In the genomic region with DNA sequence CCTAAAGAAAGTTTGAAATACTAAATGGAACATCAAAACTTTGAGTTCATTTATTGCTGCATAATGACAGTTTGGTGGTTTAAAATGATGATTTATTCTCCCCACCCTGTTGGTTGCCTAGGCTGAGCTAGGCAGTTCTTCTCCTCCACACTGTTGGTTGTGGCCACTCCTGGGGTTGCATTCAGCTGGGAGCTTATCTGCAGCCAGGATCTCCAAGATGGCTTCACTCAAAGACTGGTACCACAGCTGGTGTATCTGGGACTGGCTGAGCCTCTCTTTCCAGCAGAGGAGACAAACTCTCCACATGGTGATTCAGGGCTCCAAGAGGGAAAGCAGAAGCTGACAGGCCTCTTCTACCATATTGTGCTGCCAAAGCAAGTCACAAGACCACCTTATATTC, we compare ENCODE assay signal across 24 cellular contexts. TPM values are rescaled to one million over a fixed set of nuclear protein-coding genes. Genes with fewer than 3 reads are reported as not detected.
DNase-seq lines count a peak whose midpoint lies in the region; ATAC-seq, FAIRE-seq and TF ChIP-seq lines count a peak whose summit lies in the region.
"Had no signal": no experiment of that assay in that cellular context is flagged by ENCODE, and none has a peak within 500 bp of the region (broad histone marks: within the 10 kb centered on the region; RNA-seq: fewer than 3 reads in every experiment).

No MANE protein-coding gene starts in this region.

- H3K9ac ChIP-seq in astrocyte (ENCODE audit: low read length) = no peak overlapping the region

- H4K20me1 ChIP-seq in astrocyte (ENCODE audit: insufficient read depth, low read length) = no peaks in the 10 kb centered on the region

- no peaks in the 10 kb centered on the region for H3K4me1 Mint-ChIP-seq in astrocyte (ENCODE audit: low read depth, unreplicated experiment)

- DNase-seq in NCI-H82 (lab: John Stamatoyannopoulos, UW) = peak; percentile 4
- DNase-seq in NCI-H82 treated with DMSO at 0.1 percent for 48 hours (lab: John Stamatoyannopoulos, UW; ENCODE audit: unreplicated experiment) = no peak
- DNase-seq in GM12891 (ENCODE audit: insufficient read length, low spot score) = no peak
- DNase-seq in OCI-M1 (lab: John Stamatoyannopoulos, UW) = peak; percentile 19
- DNase-seq in astrocyte (ENCODE audit: low read depth) = no peak
- no peak for DNase-seq in GM13976 (ENCODE audit: low spot score)
- DNase-seq: adrenal gland, COR-L47, left cardiac atrium, NCI-H1092, NCI-H1930, NCI-H226, nucleus accumbens, spleen had no signal

- H3K27ac Mint-ChIP-seq in astrocyte (ENCODE audit: unreplicated experiment) = no peak overlapping the region
- H3K27ac Mint-ChIP-seq: activated T-helper 1 cell treated with anti-CD3 and anti-CD28 coated beads, Interleukin-12 subunit alpha, Interleukin-12 subunit beta, Interleukin-2, Interleukin-4 antibody, amounts not matched to agents 30 ng/mL and 10 ng/mL and 1 ng/mL, durations not matched to agents 14 hours and 24 hours and 36 hours; B cell; GM23338; memory B cell had no signal

- H3K27me3 ChIP-seq in astrocyte (ENCODE audit: insufficient read depth, low read length) = no peaks in the 10 kb centered on the region
- H3K27me3 ChIP-seq: spleen had no signal

- no peaks in the 10 kb centered on the region for H3K9me3 ChIP-seq in astrocyte (ENCODE audit: insufficient read depth, low read depth, low read length)
- H3K9me3 ChIP-seq: adrenal gland, breast epithelium, spleen had no signal

- no peak overlapping the region for H3K4me3 Mint-ChIP-seq in astrocyte (ENCODE audit: unreplicated experiment)
- H3K4me3 Mint-ChIP-seq: activated T-helper 1 cell treated with anti-CD3 and anti-CD28 coated beads, Interleukin-12 subunit alpha, Interleukin-12 subunit beta, Interleukin-2, Interleukin-4 antibody, amounts not matched to agents 30 ng/mL and 10 ng/mL and 1 ng/mL, durations not matched to agents 14 hours and 24 hours and 36 hours; B cell; GM23338; IgD-negative memory B cell; memory B cell had no signal

- H3K4me1 ChIP-seq in astrocyte (ENCODE audit: insufficient read depth, low read length) = no peaks in the 10 kb centered on the region
- H3K4me1 ChIP-seq: adrenal gland, breast epithelium had no signal

- no peaks in the 10 kb centered on the region for H3K27me3 Mint-ChIP-seq in astrocyte (ENCODE audit: low read depth, unreplicated experiment)
- H3K27me3 Mint-ChIP-seq: B cell, IgD-negative memory B cell, memory B cell had no signal

- no peak overlapping the region for H2AFZ ChIP-seq in astrocyte (ENCODE audit: low read depth, low read length)
- H2AFZ ChIP-seq: GM23338 had no signal

- peak; percentile 78 for FAIRE-seq in GM12891 (lab: Jason Lieb, UNC)
- peak; percentile 9 for FAIRE-seq in astrocyte (lab: Jason Lieb, UNC)
- FAIRE-seq: A204.1 had no signal

- no peak for TF ChIP-seq POLR2A in GM12891 (IDR thresholded peaks at IDR 0.05; ENCODE audit: low read depth, low read length)

- H3K27ac ChIP-seq in astrocyte (ENCODE audit: low read depth, low read length) = no peak overlapping the region
- H3K27ac ChIP-seq: adrenal gland, breast epithelium, coronary artery, spleen had no signal

- H3K4me3 ChIP-seq in astrocyte (ENCODE audit: insufficient read depth, low read depth, low read length) = no peak overlapping the region
- H3K4me3 ChIP-seq: adrenal gland, breast epithelium, coronary artery, GM23338, spleen had no signal

- H3K36me3 Mint-ChIP-seq in astrocyte (ENCODE audit: low read depth, unreplicated experiment) = no peaks in the 10 kb centered on the region
- H3K36me3 Mint-ChIP-seq: IgD-negative memory B cell, memory B cell had no signal

- no peak for TF ChIP-seq CTCF in astrocyte (IDR thresholded peaks at IDR 0.05; ENCODE audit: insufficient read depth, low read depth, low read length)
- TF ChIP-seq CTCF in GM13976 (IDR thresholded peaks at IDR 0.05; ENCODE audit: borderline replicate concordance, control extremely low read depth, extremely low read depth, insufficient read depth, missing control alignments) = no peak

- in situ Hi-C loops in GM13976 (cut with MboI; ENCODE audit: low sequenced_read_pairs, unreplicated experiment) = no loop called here

- no peaks in the 10 kb centered on the region for H3K9me3 Mint-ChIP-seq in astrocyte (ENCODE audit: unreplicated experiment)
- H3K9me3 Mint-ChIP-seq: activated T-helper 1 cell treated with anti-CD3 and anti-CD28 coated beads, Interleukin-12 subunit alpha, Interleukin-12 subunit beta, Interleukin-2, Interleukin-4 antibody, amounts not matched to agents 30 ng/mL and 10 ng/mL and 1 ng/mL, durations not matched to agents 14 hours and 24 hours and 36 hours; GM23338; IgD-negative memory B cell; memory B cell had no signal

- H3K79me2 ChIP-seq in astrocyte (ENCODE audit: insufficient read depth, low read length) = no peaks in the 10 kb centered on the region

- ATAC-seq in HG02798 (IDR thresholded peaks at IDR 0.05; ENCODE audit: poor library complexity, unreplicated experiment) (no peak), GM18870 (IDR thresholded peaks at IDR 0.05; ENCODE audit: unreplicated experiment) (no peak)
- ATAC-seq: GM23338, left cardiac atrium had no signal

- no peaks in the 10 kb centered on the region for H3K36me3 ChIP-seq in astrocyte (ENCODE audit: insufficient read depth, low read length)
- H3K36me3 ChIP-seq: adrenal gland, breast epithelium, spleen had no signal

- H3K4me2 ChIP-seq in astrocyte (ENCODE audit: low read length) = no peak overlapping the region
- H3K4me2 ChIP-seq: GM23338 had no signal

TF ChIP-seq in GM12891, 5 proteins besides CTCF, POLR2A, EP300 and RAD21:
- no peak for TF ChIP-seq POLR2AphosphoS5 (IDR thresholded peaks at IDR 0.05; ENCODE audit: low read depth, low read length)
- TF ChIP-seq SPI1 (IDR thresholded peaks at IDR 0.05; ENCODE audit: low read depth, low read length) = no peak
- no peak for TF ChIP-seq POU2F2 (IDR thresholded peaks at IDR 0.05; ENCODE audit: low read depth, low read length)
- no peak for TF ChIP-seq TAF1 (IDR thresholded peaks at IDR 0.05; ENCODE audit: low read depth, low read length)
- TF ChIP-seq PAX5 (IDR thresholded peaks at IDR 0.05; ENCODE audit: insufficient read depth, low read length, severe bottlenecking) = no peak
TF ChIP-seq in GM12891: peak in this region for 0.

RNA-seq across cellular contexts. Expression of gene MSL3, which starts 33.1 kb away (rescaled TPM):
- 31.3 TPM for polyA plus RNA-seq in GM12891 (2012; ENCODE audit: low read depth, missing spikeins)
- total RNA-seq in astrocyte = 24.8 and 29.2 TPM in 2 replicates

Comparison
In these comparisons a context has a peak if more than half of its experiments do, and no peak if none do; other contexts are left out.
1. DNase-seq: peak in NCI-H82 (single experiment) and OCI-M1 (single experiment); none in NCI-H82 treated with DMSO at 0.1 percent for 48 hours (single experiment), GM12891 (single experiment), astrocyte (single experiment) and GM13976 (single experiment).